Comparison of ENCODE assay signal across 24 cellular contexts in the genomic region with DNA sequence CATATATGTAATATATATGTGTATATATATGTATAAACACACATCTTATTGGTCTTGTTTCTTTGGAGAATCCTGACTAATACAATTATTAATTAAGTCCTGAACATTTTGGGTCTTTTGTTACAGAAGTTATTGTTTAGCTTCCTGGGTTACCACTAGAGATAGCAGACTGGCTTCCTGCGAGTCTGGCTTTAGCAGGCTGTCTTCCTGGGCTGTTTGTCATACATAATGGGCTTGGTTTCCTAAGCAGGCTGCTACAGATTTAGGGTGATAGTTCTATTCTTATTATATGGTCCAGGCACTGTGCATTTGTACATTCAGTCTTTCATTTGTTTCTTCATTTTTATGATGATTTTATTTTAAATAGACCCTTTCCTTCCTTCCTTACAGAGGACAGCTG.
"Had no signal": no experiment of that assay in that cellular context is flagged by ENCODE, and none has a peak within 500 bp of the region (broad histone marks: within the 10 kb centered on the region; RNA-seq: fewer than 3 reads in every experiment).

No MANE protein-coding gene starts in this region.

- H2AFZ ChIP-seq: hepatocyte had no signal

- H3K4me3 ChIP-seq: coronary artery, esophagus muscularis mucosa, gastroesophageal sphincter, heart left ventricle, hepatocyte, left lung, lower lobe of right lung, mucosa of descending colon had no signal

- DNase-seq: effector CD8-positive, alpha-beta T cell; effector memory CD8-positive, alpha-beta T cell; endodermal cell; foreskin keratinocyte; heart left ventricle; hypothalamus; immature natural killer cell; islet precursor cell; kidney; kidney glomerular epithelial cell; left colon; left lung; left ventricle myocardium superior; lower lobe of right lung; mesenchymal stem cell; mucosa of descending colon; naive B cell had no signal

- H3K27me3 ChIP-seq: esophagus muscularis mucosa, foreskin keratinocyte, hepatocyte, left lung had no signal

- H3K79me2 ChIP-seq: hepatocyte had no signal

- H3K9me3 ChIP-seq: lower lobe of right lung, mucosa of descending colon had no signal

- H3K4me3 Mint-ChIP-seq: effector memory CD8-positive, alpha-beta T cell; endodermal cell; immature natural killer cell; mesothelial cell of epicardium; naive B cell had no signal

- ATAC-seq: effector memory CD8-positive, alpha-beta T cell; foreskin keratinocyte; gastroesophageal sphincter; heart left ventricle; left colon; left lung; left ventricle myocardium superior; lower lobe of right lung; mucosa of descending colon had no signal

- H3K27ac Mint-ChIP-seq: effector memory CD8-positive, alpha-beta T cell; endodermal cell; immature natural killer cell; mesothelial cell of epicardium; naive B cell had no signal

- H3K9me3 Mint-ChIP-seq: effector memory CD8-positive, alpha-beta T cell had no signal

- H3K4me2 ChIP-seq: hepatocyte had no signal

- H3K4me1 Mint-ChIP-seq: immature natural killer cell, naive B cell had no signal

- FAIRE-seq: colon, endothelial cell of umbilical vein had no signal

- H3K36me3 Mint-ChIP-seq: immature natural killer cell, mesothelial cell of epicardium, naive B cell had no signal

- H3K27me3 Mint-ChIP-seq: naive B cell had no signal

- H3K27ac ChIP-seq: coronary artery, esophagus muscularis mucosa, foreskin keratinocyte, gastroesophageal sphincter, heart left ventricle, hepatocyte, left lung, lower lobe of right lung had no signal

- H3K4me1 ChIP-seq: esophagus muscularis mucosa, foreskin keratinocyte, gastroesophageal sphincter, heart left ventricle, left lung, lower lobe of right lung had no signal

- H3K36me3 ChIP-seq: esophagus muscularis mucosa, gastroesophageal sphincter, heart left ventricle, left lung, lower lobe of right lung had no signal
